10 cellular contexts compared by ENCODE assay signal in genomic region chr9:109101202-109101595, GRCh38. TPM values are rescaled to one million over a fixed set of nuclear protein-coding genes. Genes with fewer than 3 reads are reported as not detected.
DNase-seq lines count a peak whose midpoint lies in the region; ATAC-seq and TF ChIP-seq lines count a peak whose summit lies in the region.
"Had no signal": no experiment of that assay in that cellular context is flagged by ENCODE, and none has a peak within 500 bp of the region (broad histone marks: within the 10 kb centered on the region; RNA-seq: fewer than 3 reads in every experiment).

No MANE protein-coding gene starts in this region.

- intact Hi-C loops in activated T-helper 1 cell treated with anti-CD3 and anti-CD28 coated beads, Interleukin-12 subunit alpha, Interleukin-12 subunit beta, Interleukin-2, Interleukin-4 antibody, amounts not matched to agents 30 ng/mL and 10 ng/mL and 1 ng/mL, durations not matched to agents 14 hours and 24 hours and 36 hours (cut with micrococcal nuclease), result loop anchor here (1.0 to 10.0 kb wide), 9 partner anchors 9 to 1044 kb away; no protein-coding TSS in a partner anchor
- intact Hi-C loops in lower lobe of right lung (cut with DNase I), result no loop called here

- H3K27me3 ChIP-seq in lower lobe of right lung (ENCODE audit: low read depth) (no peaks in the 10 kb centered on the region), suprapubic skin (no peaks in the 10 kb centered on the region), Peyer's patch (no peaks in the 10 kb centered on the region)
- H3K27me3 ChIP-seq: SJSA1 had no signal

- H3K27ac ChIP-seq in lower lobe of right lung, result peak overlapping the region; percentile 22
- peak overlapping the region; percentile 67 for H3K27ac ChIP-seq in suprapubic skin
- peak overlapping the region in 2 of 4 donors; percentile 1 to 70 for H3K27ac ChIP-seq in Peyer's patch
- H3K27ac ChIP-seq: SJSA1 had no signal

- H3K4me3 Mint-ChIP-seq in activated T-cell treated with anti-CD3 and anti-CD28 coated beads, Interleukin-2, amount 50 U/mL, for 4 hours, result peak overlapping the region; percentile 52
- H3K4me3 Mint-ChIP-seq in activated T-helper 1 cell treated with anti-CD3 and anti-CD28 coated beads, Interleukin-12 subunit alpha, Interleukin-12 subunit beta, Interleukin-2, Interleukin-4 antibody, amounts not matched to agents 30 ng/mL and 10 ng/mL and 1 ng/mL, durations not matched to agents 14 hours and 24 hours and 36 hours, result peak overlapping the region; percentile 66

- H3K27ac Mint-ChIP-seq in activated T-helper 1 cell treated with anti-CD3 and anti-CD28 coated beads, Interleukin-12 subunit alpha, Interleukin-12 subunit beta, Interleukin-2, Interleukin-4 antibody, amounts not matched to agents 30 ng/mL and 10 ng/mL and 1 ng/mL, durations not matched to agents 14 hours and 24 hours and 36 hours, result peak overlapping the region; percentile 84

- no peak for DNase-seq in activated T-cell treated with anti-CD3 and anti-CD28 coated beads, Interleukin-2, amount 50 U/mL, for 4 hours
- no peak for DNase-seq in activated T-cell treated with anti-CD3 and anti-CD28 coated beads, Interleukin-2, amount 50 U/mL, for 1 hour
- no peak for DNase-seq in activated T-helper 1 cell treated with anti-CD3 and anti-CD28 coated beads, Interleukin-12 subunit alpha, Interleukin-12 subunit beta, Interleukin-2, Interleukin-4 antibody, amounts not matched to agents 30 ng/mL and 10 ng/mL and 1 ng/mL, durations not matched to agents 14 hours and 24 hours and 36 hours (ENCODE audit: low spot score)
- DNase-seq in lower lobe of right lung (no peak), suprapubic skin (ENCODE audit: low spot score in 2 of 2) (no peak), globus pallidus (ENCODE audit: low spot score) (no peak), NCI-H2171 (lab: John Stamatoyannopoulos, UW) (no peak), Peyer's patch (no peak)
- DNase-seq: head of caudate nucleus had no signal

- peak; percentile 16 to 37 for ATAC-seq in activated T-cell treated with anti-CD3 and anti-CD28 coated beads, Interleukin-2, amount 50 U/mL, for 4 hours
- ATAC-seq in lower lobe of right lung, result no peak

- H3K36me3 Mint-ChIP-seq in activated T-cell treated with anti-CD3 and anti-CD28 coated beads, Interleukin-2, amount 50 U/mL, for 4 hours (ENCODE audit: insufficient read depth), result peaks cover 28% of the 10 kb centered on the region
- H3K36me3 Mint-ChIP-seq in activated T-helper 1 cell treated with anti-CD3 and anti-CD28 coated beads, Interleukin-12 subunit alpha, Interleukin-12 subunit beta, Interleukin-2, Interleukin-4 antibody, amounts not matched to agents 30 ng/mL and 10 ng/mL and 1 ng/mL, durations not matched to agents 14 hours and 24 hours and 36 hours (ENCODE audit: low read depth), result peaks cover 50% of the 10 kb centered on the region

- no peak overlapping the region for H3K4me3 ChIP-seq in lower lobe of right lung
- no peak overlapping the region for H3K4me3 ChIP-seq in suprapubic skin
- H3K4me3 ChIP-seq in Peyer's patch, result no peak overlapping the region
- H3K4me3 ChIP-seq: SJSA1 had no signal

- peaks cover 62% of the 10 kb centered on the region for H3K4me1 ChIP-seq in lower lobe of right lung
- H3K4me1 ChIP-seq in suprapubic skin, result peaks cover 63% of the 10 kb centered on the region
- H3K4me1 ChIP-seq in Peyer's patch, result peaks cover 0 to 40% (median 3%) of the 10 kb centered on the region in 4 donors

- H3K36me3 ChIP-seq in lower lobe of right lung, result peaks cover 23% of the 10 kb centered on the region
- no peaks in the 10 kb centered on the region for H3K36me3 ChIP-seq in suprapubic skin
- peaks cover 0 to 25% (median 0%) of the 10 kb centered on the region in 3 donors for H3K36me3 ChIP-seq in Peyer's patch

- peaks cover 4% of the 10 kb centered on the region for H3K9me3 Mint-ChIP-seq in activated T-cell treated with anti-CD3 and anti-CD28 coated beads, Interleukin-2, amount 50 U/mL, for 4 hours
- peaks cover 16% of the 10 kb centered on the region for H3K9me3 Mint-ChIP-seq in activated T-helper 1 cell treated with anti-CD3 and anti-CD28 coated beads, Interleukin-12 subunit alpha, Interleukin-12 subunit beta, Interleukin-2, Interleukin-4 antibody, amounts not matched to agents 30 ng/mL and 10 ng/mL and 1 ng/mL, durations not matched to agents 14 hours and 24 hours and 36 hours

- no peak for TF ChIP-seq EP300 in suprapubic skin (IDR thresholded peaks at IDR 0.05)

- peaks cover 69% of the 10 kb centered on the region for H3K4me1 Mint-ChIP-seq in activated T-cell treated with anti-CD3 and anti-CD28 coated beads, Interleukin-2, amount 50 U/mL, for 4 hours (ENCODE audit: low read depth)
- H3K4me1 Mint-ChIP-seq in activated T-helper 1 cell treated with anti-CD3 and anti-CD28 coated beads, Interleukin-12 subunit alpha, Interleukin-12 subunit beta, Interleukin-2, Interleukin-4 antibody, amounts not matched to agents 30 ng/mL and 10 ng/mL and 1 ng/mL, durations not matched to agents 14 hours and 24 hours and 36 hours (ENCODE audit: low read depth), result peaks cover 68% of the 10 kb centered on the region

- H3K9me3 ChIP-seq in lower lobe of right lung, result no peaks in the 10 kb centered on the region
- H3K9me3 ChIP-seq in suprapubic skin, result no peaks in the 10 kb centered on the region
- H3K9me3 ChIP-seq in Peyer's patch, result no peaks in the 10 kb centered on the region
- H3K9me3 ChIP-seq: SJSA1 had no signal

- WGBS in suprapubic skin, result 60% methylated on average over 3 of the region's 3 CpGs

- TF ChIP-seq POLR2A in suprapubic skin (IDR thresholded peaks at IDR 0.05) (no peak), Peyer's patch (IDR thresholded peaks at IDR 0.05) (no peak)

- TF ChIP-seq CTCF in lower lobe of right lung (IDR thresholded peaks at IDR 0.05), result no peak
- TF ChIP-seq CTCF in suprapubic skin (IDR thresholded peaks at IDR 0.05), result no peak
- no peak for TF ChIP-seq CTCF in Peyer's patch (IDR thresholded peaks at IDR 0.05)

- H3K27me3 Mint-ChIP-seq in activated T-cell treated with anti-CD3 and anti-CD28 coated beads, Interleukin-2, amount 50 U/mL, for 4 hours (ENCODE audit: low read depth), result no peaks in the 10 kb centered on the region
- H3K27me3 Mint-ChIP-seq in activated T-helper 1 cell treated with anti-CD3 and anti-CD28 coated beads, Interleukin-12 subunit alpha, Interleukin-12 subunit beta, Interleukin-2, Interleukin-4 antibody, amounts not matched to agents 30 ng/mL and 10 ng/mL and 1 ng/mL, durations not matched to agents 14 hours and 24 hours and 36 hours (ENCODE audit: insufficient read depth), result no peaks in the 10 kb centered on the region

RNA-seq across cellular contexts. Expression of gene TMEM245, which starts 18.5 kb away (rescaled TPM):
- 10 to 100 TPM; 18.7 to 19.6 (median 19.0) TPM for total RNA-seq in activated T-cell treated with anti-CD3 and anti-CD28 coated beads, Interleukin-2, amount 50 U/mL, for 4 hours
- 26.9 and 29.4 TPM in 2 replicates for total RNA-seq in activated T-helper 1 cell treated with anti-CD3 and anti-CD28 coated beads, Interleukin-12 subunit alpha, Interleukin-12 subunit beta, Interleukin-2, Interleukin-4 antibody, amounts not matched to agents 30 ng/mL and 10 ng/mL and 1 ng/mL, durations not matched to agents 14 hours and 24 hours and 36 hours
- 85.7 TPM for total RNA-seq in lower lobe of right lung
- total RNA-seq in suprapubic skin, result 10 to 100 TPM; 38.6 to 58.9 (median 54.3) TPM
- 10 to 100 TPM; 14.0 to 78.8 (median 68.3) TPM for total RNA-seq in Peyer's patch

Comparison
In these comparisons a context has a peak if more than half of its experiments do, and no peak if none do; other contexts are left out.
1. ATAC-seq: peak in activated T-cell treated with anti-CD3 and anti-CD28 coated beads, Interleukin-2, amount 50 U/mL, for 4 hours (2 of 2); none in lower lobe of right lung (0 of 2).